Comparison of ENCODE assay signal across 1 cellular context in the genomic region with DNA sequence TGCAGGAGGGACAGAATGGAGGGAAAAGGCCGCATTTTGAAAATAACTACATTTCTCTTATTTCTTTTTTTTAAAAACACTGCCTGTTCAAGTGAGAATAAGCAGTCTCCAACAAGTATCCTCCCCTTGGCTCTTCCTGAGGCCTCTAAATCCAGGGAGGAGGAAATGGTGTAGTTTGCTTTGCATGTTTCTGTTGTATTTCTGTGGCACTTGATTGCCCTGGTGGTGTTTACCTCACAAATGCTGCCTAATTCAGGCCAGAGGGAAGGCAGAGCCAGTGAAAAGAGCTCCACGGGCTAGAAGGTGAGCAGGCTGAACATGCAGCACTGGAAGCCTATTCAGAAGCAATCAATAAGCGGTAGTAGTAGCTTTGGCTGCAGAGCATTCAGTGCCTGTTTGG.
TF ChIP-seq lines count a peak whose summit lies in the region.

No MANE protein-coding gene starts in this region.

TF ChIP-seq in IMR-90, 13 proteins besides CTCF, POLR2A, EP300 and RAD21 (continued from another document):
- TF ChIP-seq, protein P1, sequence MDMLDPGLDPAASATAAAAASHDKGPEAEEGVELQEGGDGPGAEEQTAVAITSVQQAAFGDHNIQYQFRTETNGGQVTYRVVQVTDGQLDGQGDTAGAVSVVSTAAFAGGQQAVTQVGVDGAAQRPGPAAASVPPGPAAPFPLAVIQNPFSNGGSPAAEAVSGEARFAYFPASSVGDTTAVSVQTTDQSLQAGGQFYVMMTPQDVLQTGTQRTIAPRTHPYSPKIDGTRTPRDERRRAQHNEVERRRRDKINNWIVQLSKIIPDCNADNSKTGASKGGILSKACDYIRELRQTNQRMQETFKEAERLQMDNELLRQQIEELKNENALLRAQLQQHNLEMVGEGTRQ (IDR thresholded peaks at IDR 0.05; ENCODE audit: low read depth, low read length), result no peak
- TF ChIP-seq SMC3 (IDR thresholded peaks at IDR 0.05; ENCODE audit: low read depth, low read length) (no peak), RFX5 (IDR thresholded peaks at IDR 0.05; ENCODE audit: low read depth, low read length) (no peak), MAFK (IDR thresholded peaks at IDR 0.05; ENCODE audit: low read depth, low read length) (no peak), NFE2L2 (IDR thresholded peaks at IDR 0.05; ENCODE audit: low read depth, low read length) (no peak)
